In the genomic region with DNA sequence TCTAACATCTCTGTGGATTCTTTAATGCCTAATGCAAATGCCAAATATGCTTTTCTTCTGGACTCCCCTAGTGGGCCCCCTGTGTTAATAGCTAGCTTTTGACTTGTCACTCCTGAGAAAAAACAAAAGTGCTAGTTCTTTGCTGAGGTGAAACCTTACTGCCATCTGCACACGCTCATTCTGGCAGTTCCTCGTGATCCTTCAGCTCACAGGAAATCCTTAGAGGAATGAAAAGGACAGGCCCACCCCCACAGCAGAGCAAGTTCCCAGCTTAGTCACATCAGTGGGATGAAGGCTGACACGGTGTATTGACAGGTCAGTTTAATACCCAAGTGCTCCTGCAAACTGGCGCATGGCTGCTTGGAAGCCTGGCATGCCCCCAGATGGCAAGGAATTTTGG, we compare ENCODE assay signal across 13 cellular contexts.
A peak's percentile ranks its signal among the peaks of the same experiment; 100 is the strongest.
DNase-seq lines count a peak whose midpoint lies in the region; ATAC-seq and TF ChIP-seq lines count a peak whose summit lies in the region.
"Had no signal": no experiment of that assay in that cellular context is flagged by ENCODE, and none has a peak within 500 bp of the region (broad histone marks: within the 10 kb centered on the region; RNA-seq: fewer than 3 reads in every experiment).

No MANE protein-coding gene starts in this region.

- H3K4me3 Mint-ChIP-seq in activated B cell treated with CpG ODN at 0.5 μM for 24 hours: no peak overlapping the region
- H3K4me3 Mint-ChIP-seq: CD4-positive, alpha-beta memory T cell had no signal

- no peak for DNase-seq in activated B cell treated with CpG ODN at 0.5 μM for 24 hours
- no peak for DNase-seq in posterior vena cava (ENCODE audit: low spot score)
- DNase-seq in stimulated activated CD4-positive, alpha-beta T cell treated with anti-CD3 and anti-CD28 coated beads, Interleukin-1b, Interleukin-23, amount 100 ng/mL, for 48 hours: no peak
- DNase-seq in ecto neural progenitor cell (ENCODE audit: low spot score): no peak
- DNase-seq: activated CD4-positive, alpha-beta T cell treated with anti-CD3 and anti-CD28 coated beads for 4 hours; CD4-positive, alpha-beta memory T cell; NCI-H2081 treated with DMSO at 0.1 percent for 48 hours; SHP77 had no signal

- peaks cover 6% of the 10 kb centered on the region for H3K9me3 ChIP-seq in mesodermal cell (ENCODE audit: control insufficient read depth, low read length)

- peaks cover 6% of the 10 kb centered on the region for H3K4me1 ChIP-seq in mesodermal cell (ENCODE audit: control insufficient read depth, insufficient read depth, low read length, poor library complexity, severe bottlenecking)

- peak overlapping the region; percentile 31 for H3K27ac ChIP-seq in mesodermal cell (ENCODE audit: low read depth, low read length, severe bottlenecking)
- H3K27ac ChIP-seq: thoracic aorta had no signal

- TF ChIP-seq CTCF in GM12874 (IDR thresholded peaks at IDR 0.05; ENCODE audit: insufficient read depth, low read depth, low read length) (0 out of 2 replicates have a peak, but pooled peaks have one; percentile 9), activated B cell treated with CpG ODN at 0.5 μM for 24 hours (IDR thresholded peaks at IDR 0.05) (no peak)

- POLR2A ChIA-PET in activated B cell treated with CpG ODN at 0.5 μM for 24 hours (lab: Charles Lee): interaction anchor here (0.9 to 1.7 kb wide), 4 partner anchors 21 to 164 kb away, joined by 3 to 6 read pairs (median 4); no protein-coding TSS in a partner anchor

- H3K36me3 Mint-ChIP-seq in activated B cell treated with CpG ODN at 0.5 μM for 24 hours (ENCODE audit: low read depth): peaks cover 7% of the 10 kb centered on the region

- no peaks in the 10 kb centered on the region for H3K27me3 Mint-ChIP-seq in activated B cell treated with CpG ODN at 0.5 μM for 24 hours
- H3K27me3 Mint-ChIP-seq: CD4-positive, alpha-beta memory T cell had no signal

- H3K4me3 ChIP-seq in mesodermal cell (ENCODE audit: extremely low read depth, insufficient read depth, low read length, poor library complexity, severe bottlenecking): no peak overlapping the region
- H3K4me3 ChIP-seq: thoracic aorta had no signal

- CTCF ChIA-PET in activated B cell treated with CpG ODN at 0.5 μM for 24 hours (lab: Charles Lee): interaction anchor here (1.0 to 1.1 kb wide), 2 partner anchors 10 to 140 kb away, joined by 3 to 4 read pairs; no protein-coding TSS in a partner anchor

- H3K36me3 ChIP-seq in mesodermal cell (ENCODE audit: control insufficient read depth, insufficient read depth, low read length): no peaks in the 10 kb centered on the region
- H3K36me3 ChIP-seq: thoracic aorta had no signal

- no peak overlapping the region for H3K27ac Mint-ChIP-seq in activated B cell treated with CpG ODN at 0.5 μM for 24 hours
- H3K27ac Mint-ChIP-seq: CD4-positive, alpha-beta memory T cell had no signal

- ATAC-seq in HG02571 (IDR thresholded peaks at IDR 0.05; ENCODE audit: unreplicated experiment) (peak; percentile 58), activated B cell treated with CpG ODN at 0.5 μM for 24 hours (ENCODE audit: low read depth) (peak; percentile 56), GM18498 (IDR thresholded peaks at IDR 0.05; ENCODE audit: unreplicated experiment) (no peak)

- H3K9me3 Mint-ChIP-seq in activated B cell treated with CpG ODN at 0.5 μM for 24 hours: peaks cover 16% of the 10 kb centered on the region

- H3K4me1 Mint-ChIP-seq in activated B cell treated with CpG ODN at 0.5 μM for 24 hours: peaks cover 51% of the 10 kb centered on the region

- WGBS in mesodermal cell (ENCODE audit: insufficient coverage in 2 of 2), 2 experiments: 80 to 86% methylated on average over 2 to 4 of the region's 4 CpGs

- intact Hi-C loops in activated B cell treated with CpG ODN at 0.5 μM for 24 hours (cut with micrococcal nuclease): loop anchor here (1.0 kb wide), 1 partner anchor 8 kb away; no protein-coding TSS in a partner anchor
- intact Hi-C loops in posterior vena cava (cut with DNase I): no loop called here
